ENCODE assay signal across 9 cellular contexts in the genomic region with DNA sequence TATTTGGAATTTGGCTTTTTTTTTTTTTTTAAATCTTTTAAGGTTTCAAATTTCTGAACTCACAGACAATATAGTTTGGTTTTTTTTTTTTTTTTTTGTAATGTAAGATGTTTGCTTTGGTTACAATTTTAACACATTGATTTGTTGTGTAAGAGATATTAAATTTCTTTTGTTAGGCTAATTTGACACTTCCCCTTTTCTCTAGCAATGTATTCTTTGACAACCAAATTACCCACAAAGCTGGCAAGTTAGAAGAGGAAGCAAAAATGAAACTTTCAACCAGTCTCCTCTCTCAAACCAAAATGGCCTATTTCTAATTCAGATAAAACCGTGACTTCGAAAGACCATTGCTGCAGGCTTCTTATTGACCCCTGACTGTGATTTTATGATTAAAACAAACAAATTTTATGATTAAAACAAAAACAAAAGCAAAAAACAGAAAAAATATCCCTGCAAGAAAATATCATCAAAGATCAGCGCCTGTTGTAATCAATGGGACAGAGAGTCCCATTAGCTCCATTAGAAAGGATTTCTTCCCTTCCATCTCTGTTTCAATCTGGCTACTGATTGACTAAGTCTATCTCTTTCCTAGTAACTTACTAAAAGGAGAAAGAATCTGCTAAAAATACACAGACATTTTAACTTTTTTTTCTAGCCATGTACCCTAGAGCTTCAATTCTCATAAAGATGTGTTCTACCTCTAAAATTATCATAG.
A peak's percentile ranks its signal among the peaks of the same experiment; 100 is the strongest.
DNase-seq lines count a peak whose midpoint lies in the region; ATAC-seq and TF ChIP-seq lines count a peak whose summit lies in the region.
"Had no signal": no experiment of that assay in that cellular context is flagged by ENCODE, and none has a peak within 500 bp of the region (broad histone marks: within the 10 kb centered on the region; RNA-seq: fewer than 3 reads in every experiment).

No MANE protein-coding gene starts in this region.

- no peak overlapping the region for H3K27ac Mint-ChIP-seq in activated naive CD4-positive, alpha-beta T cell treated with anti-CD3 and anti-CD28 coated beads, Interleukin-2, amount 50 U/mL, for 72 hours

- no peak overlapping the region for H3K27ac ChIP-seq in coronary artery
- H3K27ac ChIP-seq in prostate gland, result no peak overlapping the region

- ATAC-seq in GM19468 (IDR thresholded peaks at IDR 0.05; ENCODE audit: extremely low read depth, unreplicated experiment), result peak; percentile 83
- peak; percentile 90 for ATAC-seq in HG03108 (IDR thresholded peaks at IDR 0.05; ENCODE audit: unreplicated experiment)
- ATAC-seq in activated naive CD4-positive, alpha-beta T cell treated with anti-CD3 and anti-CD28 coated beads, Interleukin-2, amount 50 U/mL, for 72 hours, result no peak

- no peaks in the 10 kb centered on the region for H3K9me3 ChIP-seq in prostate gland

- peak; percentile 42 for DNase-seq in GDM1 (lab: John Stamatoyannopoulos, UW)
- peak; percentile 25 for DNase-seq in RPMI8226
- no peak for DNase-seq in activated naive CD4-positive, alpha-beta T cell treated with anti-CD3 and anti-CD28 coated beads, Interleukin-2, amount 50 U/mL, for 72 hours (ENCODE audit: low spot score in 2 of 2)
- DNase-seq in NCI-H2081 (lab: John Stamatoyannopoulos, UW), result no peak
- no peak for DNase-seq in coronary artery (ENCODE audit: low spot score)
- no peak for DNase-seq in prostate gland (ENCODE audit: low spot score)
- DNase-seq: activated effector memory CD4-positive, alpha-beta T cell treated with Interleukin-2 at 50 U/mL for 16 hours had no signal

- 87% methylated on average over 3 of the region's 3 CpGs for WGBS in prostate gland

- H3K36me3 Mint-ChIP-seq in activated naive CD4-positive, alpha-beta T cell treated with anti-CD3 and anti-CD28 coated beads, Interleukin-2, amount 50 U/mL, for 72 hours, result no peaks in the 10 kb centered on the region

- no peaks in the 10 kb centered on the region for H3K36me3 ChIP-seq in prostate gland

- TF ChIP-seq CTCF in coronary artery (IDR thresholded peaks at IDR 0.05) (no peak), prostate gland (IDR thresholded peaks at IDR 0.05) (no peak)

- no peak for TF ChIP-seq POLR2A in prostate gland (IDR thresholded peaks at IDR 0.05)

- intact Hi-C loops in prostate gland (cut with DNase I), result no loop called here

- H3K9me3 Mint-ChIP-seq in activated naive CD4-positive, alpha-beta T cell treated with anti-CD3 and anti-CD28 coated beads, Interleukin-2, amount 50 U/mL, for 72 hours, result no peaks in the 10 kb centered on the region

- no peaks in the 10 kb centered on the region for H3K27me3 ChIP-seq in prostate gland (replicated peaks; ENCODE audit: insufficient read depth)

- H3K4me1 ChIP-seq in prostate gland (replicated peaks), result no peaks in the 10 kb centered on the region

- H3K4me3 ChIP-seq in coronary artery, result no peak overlapping the region
- no peak overlapping the region for H3K4me3 ChIP-seq in prostate gland

Comparison
In these comparisons a context has a peak if more than half of its experiments do, and no peak if none do; other contexts are left out.
1. DNase-seq: peak in GDM1 (single experiment) and RPMI8226 (single experiment); none in activated naive CD4-positive, alpha-beta T cell treated with anti-CD3 and anti-CD28 coated beads, Interleukin-2, amount 50 U/mL, for 72 hours (0 of 2), NCI-H2081 (0 of 2), coronary artery (single experiment) and prostate gland (single experiment).
2. ATAC-seq: peak in GM19468 (single experiment) and HG03108 (single experiment); none in activated naive CD4-positive, alpha-beta T cell treated with anti-CD3 and anti-CD28 coated beads, Interleukin-2, amount 50 U/mL, for 72 hours (0 of 2).